ENCODE assay signal across 7 cellular contexts in the genomic region with DNA sequence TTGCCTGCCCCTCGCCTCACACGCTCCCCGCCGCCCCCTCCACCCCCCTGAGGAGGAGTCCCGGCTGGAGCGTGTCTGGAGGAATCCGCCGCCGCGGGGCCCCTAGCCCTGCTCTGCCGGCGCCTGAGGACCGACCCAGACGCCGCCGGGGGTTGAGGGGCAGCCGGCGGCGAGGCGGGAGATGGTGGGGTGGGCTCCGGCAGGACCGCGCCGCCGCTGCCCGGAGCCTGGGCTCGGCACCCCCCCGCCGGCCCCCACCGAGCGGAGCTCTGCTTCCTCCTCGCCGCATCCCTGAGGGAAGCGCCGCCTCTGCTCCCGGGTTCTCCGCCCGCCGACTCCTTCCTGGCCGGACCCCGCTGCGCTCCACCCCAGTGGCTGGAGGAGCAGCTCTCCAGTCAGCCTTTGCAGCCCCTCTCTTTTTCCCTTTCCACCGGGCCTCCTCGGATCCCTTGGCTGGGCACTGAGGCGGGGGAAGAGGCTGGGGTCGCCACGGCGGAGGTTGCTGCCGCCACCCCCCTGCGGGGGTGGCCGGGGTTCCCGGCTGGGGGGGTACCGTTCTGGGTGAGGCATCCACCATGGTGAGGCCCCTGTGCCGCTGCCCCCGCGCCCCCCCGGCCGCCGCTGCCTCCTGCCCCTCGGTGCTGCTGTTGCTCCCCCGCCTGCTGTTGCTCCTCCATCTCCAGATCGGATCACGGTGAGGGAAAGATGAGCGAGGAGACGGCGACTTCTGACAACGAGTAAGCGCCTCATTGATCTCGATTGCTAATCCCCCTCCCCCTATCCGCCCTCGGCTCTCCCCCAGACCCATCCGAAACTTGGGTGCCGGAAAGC. TPM values are rescaled to one million over a fixed set of nuclear protein-coding genes. Genes with fewer than 3 reads are reported as not detected.
A peak's percentile ranks its signal among the peaks of the same experiment; 100 is the strongest.
DNase-seq lines count a peak whose midpoint lies in the region; ATAC-seq and TF ChIP-seq lines count a peak whose summit lies in the region.

A gene (plus strand): TSS at position 356 of the 831 bp plus-strand sequence. CDS start 350 bp downstream, at position 706.

- in situ Hi-C loops in HAP-1 (cut with MboI; ENCODE audit: low sequenced_read_pairs) = no loop called here

- no peaks in the 10 kb centered on the region for H3K36me3 Mint-ChIP-seq in naive B cell

- peaks cover 21 to 34% (median 29%) of the 10 kb centered on the region in 3 donors for H3K4me1 Mint-ChIP-seq in naive B cell

- peaks cover 6 to 12% (median 9%) of the 10 kb centered on the region in 3 donors for H3K27me3 Mint-ChIP-seq in naive B cell

- H3K9me3 ChIP-seq in HAP-1 = no peaks in the 10 kb centered on the region
- no peaks in the 10 kb centered on the region for H3K9me3 ChIP-seq in thoracic aorta

- peak within 1 kb of the TSS; percentile 57 for H3K4me3 ChIP-seq in GM12875 (ENCODE audit: low read depth, low read length)
- peak within 1 kb of the TSS; percentile 68 for H3K4me3 ChIP-seq in HAP-1
- H3K4me3 ChIP-seq in NB4 (ENCODE audit: low read depth, low read length) = peak within 1 kb of the TSS; percentile 89
- H3K4me3 ChIP-seq in thoracic aorta = peak within 1 kb of the TSS; percentile 96

- peak; percentile 19 for TF ChIP-seq POLR2A in NB4 (IDR thresholded peaks at IDR 0.05; ENCODE audit: extremely low read depth, insufficient read length)

- peak within 1 kb of the TSS; percentile 99 for H3K27ac ChIP-seq in thoracic aorta

- no peaks in the 10 kb centered on the region for H3K9me3 Mint-ChIP-seq in naive B cell

- TF ChIP-seq CTCF in GM12875 (IDR thresholded peaks at IDR 0.05; ENCODE audit: borderline replicate concordance, insufficient read depth, low read depth, low read length) = no peak
- TF ChIP-seq CTCF in NB4 (IDR thresholded peaks at IDR 0.05; ENCODE audit: low read depth, low read length) = no peak
- no peak for TF ChIP-seq CTCF in thoracic aorta (IDR thresholded peaks at IDR 0.05)

- H3K36me3 ChIP-seq in HAP-1 (replicated peaks) (no peaks in the 10 kb centered on the region), thoracic aorta (no peaks in the 10 kb centered on the region)

- ATAC-seq in naive B cell (ENCODE audit: low read depth in 2 of 2) (peak; percentile 6 to 17), thoracic aorta (ENCODE audit: insufficient number of reproducible peaks, low FRiP score, low read depth) (peak; percentile 27)

- no peaks in the 10 kb centered on the region for H3K27me3 ChIP-seq in HAP-1 (ENCODE audit: low read depth)
- no peaks in the 10 kb centered on the region for H3K27me3 ChIP-seq in thoracic aorta (replicated peaks; ENCODE audit: insufficient read depth)

- DNase-seq in HAP-1 (ENCODE audit: low spot score in 2 of 2) = peak; percentile 19 to 64
- DNase-seq in NB4 (ENCODE audit: low read depth) = peak; percentile 52
- DNase-seq in activated T-cell treated with anti-CD3 and anti-CD28 coated beads, Interleukin-2, amount 50 U/mL, for 48 hours = peak; percentile 33 to 46
- DNase-seq in fibroblast of peridontal ligament (ENCODE audit: extremely low read depth) = peak; percentile 32
- DNase-seq in naive B cell = peak; percentile 20
- DNase-seq in thoracic aorta (ENCODE audit: low spot score) = no peak

- H3K4me1 ChIP-seq in HAP-1 (peaks cover 15% of the 10 kb centered on the region), thoracic aorta (ENCODE audit: control insufficient read depth in 1 of 2, low read depth in 2 of 2) (peaks cover 22 to 33% of the 10 kb centered on the region in 2 donors)

- H3K4me3 Mint-ChIP-seq in naive B cell = peak within 1 kb of the TSS; percentile 89 to 97 (median 94)

- H3K27ac Mint-ChIP-seq in naive B cell = peak within 1 kb of the TSS in 5 of 6 donors; percentile 62 to 96 (median 95)

RNA-seq across cellular contexts. Expression of the gene that starts here (rescaled TPM):
- 1 to 10 TPM in 1 of 6 donors, under 1 TPM in 4, not detected in 1; 0.17 to 1.0 (median 0.27) TPM for polyA plus RNA-seq in naive B cell (ENCODE audit: low read depth in 6 of 6)
- total RNA-seq in thoracic aorta = 10 to 100 TPM; 24.6 to 49.5 TPM
